Comparison of ENCODE assay signal across 24 cellular contexts in the genomic region with DNA sequence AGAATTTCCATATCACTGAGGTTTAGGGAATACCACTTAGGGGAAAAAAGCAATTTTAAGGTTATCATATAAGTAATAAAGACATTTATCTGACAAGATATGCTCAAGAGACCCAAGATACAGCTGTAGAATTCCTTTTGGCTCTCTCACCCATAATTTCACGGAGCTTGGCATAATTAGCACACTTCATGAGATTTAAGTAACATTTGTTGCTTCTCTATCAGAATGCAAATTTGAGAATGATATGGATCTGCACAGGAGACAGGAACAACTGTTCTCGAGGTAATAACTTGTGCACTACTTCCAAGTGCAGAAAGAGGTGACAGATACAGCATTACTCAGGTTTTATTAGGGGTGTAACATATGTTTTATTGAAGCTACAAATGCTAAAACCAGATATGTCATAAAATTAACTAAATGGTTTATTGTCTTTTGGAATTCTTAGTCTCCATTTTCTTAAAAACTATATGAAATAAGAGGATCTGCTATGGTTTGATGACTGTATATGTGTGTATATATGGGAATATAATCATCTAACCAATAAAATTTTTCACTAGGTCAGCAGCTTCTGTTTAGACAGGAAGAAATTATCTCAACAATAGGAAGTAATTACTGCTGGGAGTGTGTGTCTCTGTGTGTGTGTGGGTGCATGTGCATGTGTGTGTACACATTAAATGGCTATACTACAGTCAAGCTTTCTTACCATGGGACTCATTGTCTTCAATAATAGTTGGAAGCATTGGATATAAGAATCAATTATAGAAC.
"Had no signal": no experiment of that assay in that cellular context is flagged by ENCODE, and none has a peak within 500 bp of the region (broad histone marks: within the 10 kb centered on the region; RNA-seq: fewer than 3 reads in every experiment).

No MANE protein-coding gene starts in this region.

- ATAC-seq: activated T-helper 17 cell treated with anti-CD3 and anti-CD28 coated beads, Interleukin-2, amount 50 U/mL, for 72 hours; T-helper 17 cell; WTC11 had no signal

- DNase-seq: activated CD4-positive, alpha-beta T cell treated with anti-CD3 and anti-CD28 coated beads for 1 hour; activated CD4-positive, alpha-beta T cell treated with anti-CD3 and anti-CD28 coated beads, Interleukin-2, amount 10 ng/mL, durations not matched to agents 24 days and 14 days; activated CD4-positive, alpha-beta T cell treated with anti-CD3 and anti-CD28 coated beads, Interleukin-2, amount 50 U/mL, for 48 hours; activated gamma-delta T cell; activated naive CD4-positive, alpha-beta T cell treated with anti-CD3 and anti-CD28 coated beads for 36 hours; activated T-cell treated with anti-CD3 and anti-CD28 coated beads for 4 hours; activated T-cell treated with anti-CD3 and anti-CD28 coated beads, Interleukin-2, amount 50 U/mL, for 48 hours; amygdala; cortex of kidney; Kasumi-1; KBM-7; NCI-H1105; NCI-H1694; NCI-H2029; NCI-H2171; NCI-H226; NCI-H510A; NCI-H774; NK-92 treated with Interleukin-12 subunit alpha and Interleukin-12 subunit beta, amount 100 ng/mL, for 24 hours; SHP77; T-helper 17 cell; T-helper 9 cell had no signal
